ENCODE assay signal across 8 cellular contexts in the genomic region with DNA sequence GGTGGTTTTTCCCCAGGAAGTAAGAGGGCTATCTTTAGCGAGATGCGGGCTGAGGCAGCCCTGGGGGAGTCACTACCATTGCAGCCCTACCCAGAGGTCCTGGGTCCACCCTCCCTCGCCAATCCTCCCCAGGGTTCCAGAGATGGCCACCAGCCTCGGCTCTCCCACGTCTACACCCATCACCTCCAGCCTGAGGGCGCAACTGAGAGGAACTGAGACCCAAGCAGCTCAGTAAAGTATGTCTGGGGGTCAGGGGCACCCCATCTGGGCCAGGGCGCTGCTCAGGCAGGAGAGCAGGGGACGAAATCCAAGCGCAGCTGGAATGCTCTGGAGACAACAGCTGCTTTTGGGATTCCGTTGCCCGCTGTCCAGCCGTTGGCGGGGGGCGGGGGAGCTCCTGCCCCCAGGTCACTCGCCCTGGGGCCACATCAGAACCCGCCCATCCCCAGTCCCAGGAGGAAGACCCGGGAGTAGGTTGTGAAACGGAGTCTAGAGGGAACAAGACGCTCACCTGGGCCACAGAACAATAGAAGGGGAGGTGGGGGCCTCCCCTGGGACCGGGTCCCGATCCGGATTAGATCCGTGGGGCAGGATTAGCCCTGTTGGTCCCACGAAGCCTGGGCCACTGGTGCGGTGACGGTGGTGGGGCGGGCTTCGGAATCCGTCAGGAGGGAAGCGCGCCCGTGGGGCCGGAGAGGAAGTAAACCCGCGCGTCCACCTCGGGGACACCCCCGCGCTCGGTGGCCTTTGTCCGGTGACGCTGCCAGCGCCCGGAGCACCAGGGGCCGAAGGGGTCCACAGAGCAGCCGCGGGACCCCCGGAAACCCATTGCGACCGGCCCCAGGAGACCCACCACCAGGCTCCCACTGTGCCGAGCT. TPM values are rescaled to one million over a fixed set of nuclear protein-coding genes. Genes with fewer than 3 reads are reported as not detected.
DNase-seq lines count a peak whose midpoint lies in the region; ATAC-seq and TF ChIP-seq lines count a peak whose summit lies in the region.

No MANE protein-coding gene starts in this region.

- no peaks in the 10 kb centered on the region for H3K9me2 ChIP-seq in SK-N-SH

- H3K36me3 ChIP-seq in SK-N-SH (replicated peaks in 1 of 2; ENCODE audit: control insufficient read depth in 1 of 2, insufficient read depth in 2 of 2, low read length in 1 of 2) (peaks cover 30 to 33% of the 10 kb centered on the region in 2 experiments), RWPE2 (ENCODE audit: low read depth) (peaks cover 41% of the 10 kb centered on the region), tibial nerve (peaks cover 0 to 40% (median 8%) of the 10 kb centered on the region in 3 donors)

- H3K4me1 ChIP-seq in SK-N-SH (ENCODE audit: control insufficient read depth in 1 of 2, insufficient read depth in 2 of 2, low read depth in 1 of 2, low read length in 1 of 2) (peaks cover 0 to 40% of the 10 kb centered on the region in 2 experiments; a peak in 1 of 4 replicates), RWPE2 (ENCODE audit: insufficient read depth, poor library complexity, severe bottlenecking) (peaks cover 4% of the 10 kb centered on the region), tibial nerve (peaks cover 0 to 61% (median 34%) of the 10 kb centered on the region in 4 donors)

- peak overlapping the region; percentile 99 for H3K9ac ChIP-seq in SK-N-SH

- H3K4me2 ChIP-seq in SK-N-SH, result peak overlapping the region; percentile 97

- TF ChIP-seq EP300 in SK-N-SH (IDR thresholded peaks at IDR 0.05; ENCODE audit: borderline replicate concordance in 1 of 2, low read depth in 1 of 2, low read length in 1 of 2) (no peak), tibial nerve (IDR thresholded peaks at IDR 0.05) (no peak)

- ATAC-seq in SK-N-SH treated with all-trans-retinoic acid at 6 μM for 48 hours (no peak), RWPE2 (ENCODE audit: low read depth) (no peak)

- H3K9me3 Mint-ChIP-seq in HFFc6, result no peaks in the 10 kb centered on the region

- no peaks in the 10 kb centered on the region for H4K20me1 ChIP-seq in SK-N-SH (ENCODE audit: insufficient read depth)

- peaks cover 41% of the 10 kb centered on the region for H3F3A ChIP-seq in SK-N-SH (replicated peaks; ENCODE audit: insufficient read depth)

- H3K9me3 ChIP-seq in SK-N-SH, result no peaks in the 10 kb centered on the region
- no peaks in the 10 kb centered on the region for H3K9me3 ChIP-seq in RWPE2 (ENCODE audit: severe bottlenecking)
- no peaks in the 10 kb centered on the region for H3K9me3 ChIP-seq in tibial nerve

- 0 out of 2 replicates have a peak overlapping the region, but pooled peaks have one; percentile 40 for H2AFZ ChIP-seq in SK-N-SH (ENCODE audit: low read depth)

- peak overlapping the region; percentile 90 to 99 for H3K27ac ChIP-seq in SK-N-SH (ENCODE audit: low read depth in 2 of 2, low read length in 1 of 2)
- peak overlapping the region; percentile 88 for H3K27ac ChIP-seq in RWPE2 (ENCODE audit: poor library complexity, severe bottlenecking)
- H3K27ac ChIP-seq in tibial nerve, result peak overlapping the region; percentile 96 to 100 (median 100)

- no peak for TF ChIP-seq POLR2A in tibial nerve (IDR thresholded peaks at IDR 0.05)

- H3K79me2 ChIP-seq in SK-N-SH (ENCODE audit: insufficient read depth), result peaks cover 69% of the 10 kb centered on the region

- CTCF ChIA-PET in SK-N-SH (lab: Yijun Ruan, JAX), result interaction anchor here (0.9 to 14.2 kb wide), 9 partner anchors 8 to 429 kb away, joined by 3 to 114 read pairs (median 13); partner anchors contain the start of genes IMPDH2, KLHDC8B, P4HTM and QRICH1

- H3K27me3 ChIP-seq in SK-N-SH (ENCODE audit: insufficient read depth) (no peaks in the 10 kb centered on the region), RWPE2 (ENCODE audit: insufficient read depth, poor library complexity, severe bottlenecking) (no peaks in the 10 kb centered on the region), tibial nerve (no peaks in the 10 kb centered on the region)

- DNase-seq in SK-N-SH, result peak; percentile 55
- no peak for DNase-seq in HFFc6
- no peak for DNase-seq in RWPE2 (ENCODE audit: low spot score)
- DNase-seq in dermis blood vessel endothelial cell, result peak; percentile 33
- DNase-seq in lung microvascular endothelial cell (ENCODE audit: low read depth in 2 of 2), result peak; percentile 27 to 54
- no peak for DNase-seq in tibial nerve (ENCODE audit: low spot score in 2 of 2)
- DNase-seq in pons (ENCODE audit: low spot score), result no peak

- TF ChIP-seq CTCF in SK-N-SH (IDR thresholded peaks at IDR 0.05) (no peak), HFFc6 (IDR thresholded peaks at IDR 0.05) (no peak), RWPE2 (IDR thresholded peaks at IDR 0.05; ENCODE audit: poor library complexity, severe bottlenecking) (no peak), tibial nerve (IDR thresholded peaks at IDR 0.05) (no peak)

- H3K4me3 ChIP-seq in SK-N-SH (ENCODE audit: low read depth in 2 of 2, low read length in 1 of 2), result peak overlapping the region; percentile 87 to 94
- peak overlapping the region; percentile 75 for H3K4me3 ChIP-seq in RWPE2 (ENCODE audit: severe bottlenecking)
- H3K4me3 ChIP-seq in tibial nerve, result peak overlapping the region; percentile 69 to 92 (median 89)

- H3K4me1 Mint-ChIP-seq in HFFc6 (ENCODE audit: low read depth), result peaks cover 52% of the 10 kb centered on the region

- 7% methylated on average over 9 of the region's 51 CpGs for whole genome bisulfite sequencing in SK-N-SH (ENCODE audit: low lambda C conversion rate)
- 1 to 2% methylated on average over 38 to 40 of the region's 51 CpGs for WGBS in tibial nerve, 2 donors

- TF ChIP-seq RAD21 in SK-N-SH (IDR thresholded peaks at IDR 0.05; ENCODE audit: low read length), result no peak

- peak overlapping the region; percentile 95 for H3K27ac Mint-ChIP-seq in HFFc6

- H3K4me3 Mint-ChIP-seq in HFFc6, result peak overlapping the region; percentile 94

- peaks cover 5% of the 10 kb centered on the region for H3K27me3 Mint-ChIP-seq in HFFc6 (ENCODE audit: insufficient read depth)

- peaks cover 34% of the 10 kb centered on the region for H3K36me3 Mint-ChIP-seq in HFFc6 (ENCODE audit: low read depth)

- POLR2A ChIA-PET in SK-N-SH (lab: Yijun Ruan, JAX), result interaction anchor here (0.8 to 4.6 kb wide), 11 partner anchors 8 to 338 kb away, joined by 3 to 80 read pairs (median 5); partner anchors contain the start of genes GPX1, IMPDH2, PRKAR2A and QRICH1

TF ChIP-seq in SK-N-SH, 30 proteins besides CTCF, POLR2A, EP300 and RAD21 (continues in another document):
- TF ChIP-seq ELF1 (IDR thresholded peaks at IDR 0.05), result no peak

RNA-seq across cellular contexts. Expression of gene NDUFAF3, which starts 1.3 kb away (rescaled TPM):
- 85.3 and 104 TPM in 2 replicates for polyA plus RNA-seq in SK-N-SH (2012; rRNA removed)
- 48.3 and 76.9 TPM in 2 replicates for polyA plus RNA-seq in SK-N-SH (2012; cell fraction: cytosol; rRNA removed)
- 36.4 and 46.2 TPM in 2 replicates for polyA plus RNA-seq in SK-N-SH (2012; cell fraction: nucleus; rRNA removed)
- total RNA-seq in HFFc6 (2021; fragmentation: NEBNext Ultra II Directional; extraction: Animal tissue kit (Norgen Biotek cat#: 25700)), result 100 to 1,000 TPM; 129 to 164 (median 153) TPM
- total RNA-seq in dermis blood vessel endothelial cell (66.4 and 74.0 TPM in 2 replicates), lung microvascular endothelial cell (57.1 and 76.4 TPM in 2 replicates), tibial nerve (100 to 1,000 TPM; 116 to 122 (median 118) TPM)

RNA-seq across cellular contexts. Expression of gene DALRD3, which starts 2.2 kb away (rescaled TPM):
- 82.7 and 99.4 TPM in 2 replicates for polyA plus RNA-seq in SK-N-SH (2012; rRNA removed)
- 42.3 and 58.1 TPM in 2 replicates for polyA plus RNA-seq in SK-N-SH (2012; cell fraction: cytosol; rRNA removed)
- 371 and 402 TPM in 2 replicates for polyA plus RNA-seq in SK-N-SH (2012; cell fraction: nucleus; rRNA removed)
- total RNA-seq in HFFc6 (2021; fragmentation: NEBNext Ultra II Directional; extraction: Animal tissue kit (Norgen Biotek cat#: 25700)), result 10 to 100 TPM; 25.3 to 33.9 (median 29.5) TPM
- total RNA-seq in dermis blood vessel endothelial cell (45.1 and 47.5 TPM in 2 replicates), lung microvascular endothelial cell (29.4 and 30.6 TPM in 2 replicates), tibial nerve (10 to 100 TPM; 35.7 to 48.6 (median 43.8) TPM)

RNA-seq across cellular contexts. Expression of gene IMPDH2, which starts 8.6 kb away (rescaled TPM):
- 305 and 346 TPM in 2 replicates for polyA plus RNA-seq in SK-N-SH (2012; rRNA removed)
- polyA plus RNA-seq in SK-N-SH (2012; cell fraction: cytosol; rRNA removed), result 247 and 282 TPM in 2 replicates
- 502 and 507 TPM in 2 replicates for polyA plus RNA-seq in SK-N-SH (2012; cell fraction: nucleus; rRNA removed)
- total RNA-seq in HFFc6 (2021; fragmentation: NEBNext Ultra II Directional; extraction: Animal tissue kit (Norgen Biotek cat#: 25700)), result 100 to 1,000 TPM; 195 to 228 (median 202) TPM
- total RNA-seq in dermis blood vessel endothelial cell (145 and 226 TPM in 2 replicates), lung microvascular endothelial cell (130 and 331 TPM in 2 replicates), tibial nerve (100 to 1,000 TPM; 108 to 156 (median 128) TPM)

RNA-seq across cellular contexts. Expression of gene WDR6, which starts 13.4 kb away (rescaled TPM):
- polyA plus RNA-seq in SK-N-SH (2012; rRNA removed), result 230 and 277 TPM in 2 replicates
- 65.3 and 95.1 TPM in 2 replicates for polyA plus RNA-seq in SK-N-SH (2012; cell fraction: cytosol; rRNA removed)
- 1,525 and 1,565 TPM in 2 replicates for polyA plus RNA-seq in SK-N-SH (2012; cell fraction: nucleus; rRNA removed)
- total RNA-seq in HFFc6 (2021; fragmentation: NEBNext Ultra II Directional; extraction: Animal tissue kit (Norgen Biotek cat#: 25700)), result 100 to 1,000 TPM; 107 to 123 (median 115) TPM
- total RNA-seq in dermis blood vessel endothelial cell (75.2 and 86.3 TPM in 2 replicates), lung microvascular endothelial cell (61.5 and 99.6 TPM in 2 replicates), tibial nerve (100 to 1,000 TPM in 3 of 4 donors, 10 to 100 TPM in 1; 95.3 to 138 (median 117) TPM)

RNA-seq across cellular contexts. Expression of gene P4HTM, which starts 30.5 kb away (rescaled TPM):
- 21.0 and 21.4 TPM in 2 replicates for polyA plus RNA-seq in SK-N-SH (2012; rRNA removed)
- polyA plus RNA-seq in SK-N-SH (2012; cell fraction: cytosol; rRNA removed), result 7.5 and 11.8 TPM in 2 replicates
- 83.7 and 101 TPM in 2 replicates for polyA plus RNA-seq in SK-N-SH (2012; cell fraction: nucleus; rRNA removed)
- 10 to 100 TPM; 29.1 to 41.4 (median 31.6) TPM for total RNA-seq in HFFc6 (2021; fragmentation: NEBNext Ultra II Directional; extraction: Animal tissue kit (Norgen Biotek cat#: 25700))
- total RNA-seq in dermis blood vessel endothelial cell, result 12.1 and 16.5 TPM in 2 replicates
- 1.6 and 5.7 TPM in 2 replicates for total RNA-seq in lung microvascular endothelial cell
- total RNA-seq in tibial nerve, result 10 to 100 TPM; 76.4 to 99.0 (median 88.8) TPM

Comparison
In these comparisons a context has a peak if more than half of its experiments do, and no peak if none do; other contexts are left out.
1. DNase-seq: peak in SK-N-SH (single experiment), dermis blood vessel endothelial cell (single experiment) and lung microvascular endothelial cell (2 of 2); none in HFFc6 (single experiment), RWPE2 (single experiment), tibial nerve (0 of 2) and pons (single experiment).
2. Peak in every context shown above with its lines, with median percentiles within 50 percentile points of each other: H3K27ac ChIP-seq and H3K4me3 ChIP-seq.